Comparison of ENCODE assay signal across 2 cellular contexts in genomic region chr1:170290226-170290625, GRCh38.
TF ChIP-seq lines count a peak whose summit lies in the region.

No MANE protein-coding gene starts in this region.

TF ChIP-seq in SK-N-SH, 30 proteins besides CTCF, POLR2A, EP300 and RAD21:
- TF ChIP-seq REST (IDR thresholded peaks at IDR 0.05; ENCODE audit: low read depth, low read length) (no peak), FOXM1 (IDR thresholded peaks at IDR 0.05; ENCODE audit: low read depth) (no peak), TCF12 (IDR thresholded peaks at IDR 0.05) (no peak), RCOR1 (IDR thresholded peaks at IDR 0.05; ENCODE audit: low read length) (no peak), SIN3A (IDR thresholded peaks at IDR 0.05; ENCODE audit: borderline replicate concordance, low read depth, low read length) (no peak), RXRA (IDR thresholded peaks at IDR 0.05; ENCODE audit: borderline replicate concordance, low read depth) (no peak)

TF ChIP-seq in endothelial cell of umbilical vein, 7 proteins besides CTCF, POLR2A, EP300 and RAD21 (continued from another document):
- TF ChIP-seq GATA2 (IDR thresholded peaks at IDR 0.05; ENCODE audit: insufficient read depth, insufficient read length, low read depth, low read length) (no peak), POLR2AphosphoS5 (IDR thresholded peaks at IDR 0.05; ENCODE audit: insufficient read depth, low read depth, low read length) (no peak), MYC (IDR thresholded peaks at IDR 0.05; ENCODE audit: low read depth, low read length) (no peak)
